11 cellular contexts compared by ENCODE assay signal in the genomic region with DNA sequence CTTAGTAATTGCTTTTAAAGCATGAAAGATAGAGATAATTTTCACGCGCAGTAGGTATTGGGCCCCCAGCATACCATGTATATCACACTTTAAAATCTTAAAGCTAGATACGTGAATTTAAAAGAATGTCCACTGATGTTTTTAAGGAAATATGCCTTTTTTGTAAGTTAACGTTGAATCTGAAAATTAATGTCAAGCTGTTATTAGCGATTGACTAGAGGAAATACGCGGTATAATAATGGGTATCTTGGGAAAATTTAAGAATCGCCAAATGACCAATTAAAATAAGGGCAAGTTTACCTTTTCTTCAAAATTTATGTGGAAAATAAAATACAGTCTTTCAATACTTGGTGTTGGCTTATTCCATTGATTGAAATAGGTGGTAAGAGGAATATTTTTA. TPM values are rescaled to one million over a fixed set of nuclear protein-coding genes. Genes with fewer than 3 reads are reported as not detected.
A peak's percentile ranks its signal among the peaks of the same experiment; 100 is the strongest.
DNase-seq lines count a peak whose midpoint lies in the region; ATAC-seq, FAIRE-seq and TF ChIP-seq lines count a peak whose summit lies in the region.
"Had no signal": no experiment of that assay in that cellular context is flagged by ENCODE, and none has a peak within 500 bp of the region (broad histone marks: within the 10 kb centered on the region; RNA-seq: fewer than 3 reads in every experiment).

No MANE protein-coding gene starts in this region.

- H3K4me1 Mint-ChIP-seq in IgD-negative memory B cell (peaks cover 36 to 48% (median 47%) of the 10 kb centered on the region in 3 donors), natural killer cell (peaks cover 55 to 69% of the 10 kb centered on the region in 2 donors)

- no peaks in the 10 kb centered on the region for H3K27me3 Mint-ChIP-seq in IgD-negative memory B cell
- H3K27me3 Mint-ChIP-seq in natural killer cell (ENCODE audit: low read depth in 2 of 2): peaks cover 0 to 3% of the 10 kb centered on the region in 2 donors

- ATAC-seq in natural killer cell: no peak
- ATAC-seq: HCT116 had no signal

- H3K27ac ChIP-seq in ACC112 (ENCODE audit: low read depth, low read length) (peak overlapping the region; percentile 85; the same call in 1 of the 2 replicates), cingulate gyrus (ENCODE audit: low read depth, low read length) (peak overlapping the region; percentile 24)

- peaks cover 59% of the 10 kb centered on the region for H3K36me3 ChIP-seq in ACC112 (ENCODE audit: insufficient read depth, low read length)

- FAIRE-seq in GM12892 (lab: Jason Lieb, UNC): no peak

- H3K4me3 Mint-ChIP-seq in IgD-negative memory B cell (peak overlapping the region in 3 of 4 donors; percentile 61 to 97 (median 79)), natural killer cell (peak overlapping the region; percentile 99)

- H3K27me3 ChIP-seq in ACC112 (ENCODE audit: insufficient read depth, low read length): no peaks in the 10 kb centered on the region

- H3K36me3 Mint-ChIP-seq in IgD-negative memory B cell: peaks cover 18% of the 10 kb centered on the region
- peaks cover 32% of the 10 kb centered on the region for H3K36me3 Mint-ChIP-seq in natural killer cell

- no peak for DNase-seq in natural killer cell
- no peak for DNase-seq in GM12892 (ENCODE audit: insufficient read length)
- no peak for DNase-seq in HCEC 1CT
- no peak for DNase-seq in activated CD8-positive, alpha-beta memory T cell treated with anti-CD3 and anti-CD28 coated beads, Interleukin-2, amount 50 U/mL, for 4 hours
- no peak for DNase-seq in NCI-H1694 (lab: John Stamatoyannopoulos, UW)
- DNase-seq: activated CD4-positive, alpha-beta T cell treated with anti-CD3 and anti-CD28 coated beads for 1 hour; NCI-H1105 had no signal

- H3K4me1 ChIP-seq in ACC112 (ENCODE audit: control insufficient read depth, insufficient read depth, low read length, unreplicated experiment): peaks cover 27% of the 10 kb centered on the region

- H3K79me2 ChIP-seq in ACC112 (ENCODE audit: control insufficient read depth, insufficient read depth, low read length, unreplicated experiment): peaks cover 89% of the 10 kb centered on the region

- H3K27ac Mint-ChIP-seq in IgD-negative memory B cell: peak overlapping the region in 1 of 3 donors; percentile 68
- H3K27ac Mint-ChIP-seq in natural killer cell: peak overlapping the region; percentile 93 to 97

- no peak overlapping the region for H2AFZ ChIP-seq in ACC112 (ENCODE audit: low read length, unreplicated experiment)

- TF ChIP-seq CTCF in natural killer cell (IDR thresholded peaks at IDR 0.05): no peak

- no peak for TF ChIP-seq POLR2A in GM12892 (IDR thresholded peaks at IDR 0.05; ENCODE audit: low read depth, low read length)

- intact Hi-C loops in natural killer cell (cut with micrococcal nuclease): no loop called here

- peak overlapping the region; percentile 80 for H3K4me3 ChIP-seq in ACC112 (ENCODE audit: low read depth, low read length)

- peaks cover 0 to 2% (median 0%) of the 10 kb centered on the region in 3 donors for H3K9me3 Mint-ChIP-seq in IgD-negative memory B cell
- H3K9me3 Mint-ChIP-seq in natural killer cell: no peaks in the 10 kb centered on the region

RNA-seq across cellular contexts. Expression of a gene that starts 13.3 kb away (rescaled TPM):
- polyA plus RNA-seq in IgD-negative memory B cell: 131 TPM
- 100 to 1,000 TPM; 418 to 449 (median 441) TPM for total RNA-seq in natural killer cell
- polyA plus RNA-seq in GM12892 (2012; ENCODE audit: missing spikeins): 66.6 TPM
